ENCODE assay signal across 19 cellular contexts in genomic region chr18:78245451-78245850, GRCh38.
"Had no signal": no experiment of that assay in that cellular context is flagged by ENCODE, and none has a peak within 500 bp of the region (broad histone marks: within the 10 kb centered on the region; RNA-seq: fewer than 3 reads in every experiment).

No MANE protein-coding gene starts in this region.

- H3K27me3 ChIP-seq: gastrocnemius medialis, upper lobe of left lung, vagina had no signal

- H3K4me1 ChIP-seq: gastrocnemius medialis, tibial artery, upper lobe of left lung had no signal

- H3K27ac ChIP-seq: esophagus muscularis mucosa, gastrocnemius medialis, suprapubic skin, tibial artery, upper lobe of left lung, vagina had no signal

- DNase-seq: effector memory CD4-positive, alpha-beta T cell; gastrocnemius medialis; glutamatergic neuron; immature natural killer cell; kidney; left colon; left ventricle myocardium superior; mesendoderm; naive thymus-derived CD4-positive, alpha-beta T cell; right cardiac atrium; small intestine; stimulated activated CD4-positive, alpha-beta T cell treated with anti-CD3 and anti-CD28 coated beads, Interleukin-12 subunit alpha, Interleukin-12 subunit beta, amount 100 ng/mL, for 4 hours; stimulated activated naive CD4-positive, alpha-beta T cell treated with Interleukin-2 at 50 U/mL for 16 hours; tibial artery; upper lobe of left lung had no signal

- H3K36me3 Mint-ChIP-seq: immature natural killer cell; naive thymus-derived CD4-positive, alpha-beta T cell had no signal

- H3K9me3 ChIP-seq: esophagus muscularis mucosa, gastrocnemius medialis, suprapubic skin, tibial artery, upper lobe of left lung, vagina had no signal

- H3K9me3 Mint-ChIP-seq: immature natural killer cell had no signal

- H3K36me3 ChIP-seq: esophagus muscularis mucosa, gastrocnemius medialis, suprapubic skin, tibial artery, upper lobe of left lung, vagina had no signal

- H3K27ac Mint-ChIP-seq: immature natural killer cell; naive thymus-derived CD4-positive, alpha-beta T cell had no signal

- H3K4me3 Mint-ChIP-seq: immature natural killer cell; naive thymus-derived CD4-positive, alpha-beta T cell had no signal

- H3K4me1 Mint-ChIP-seq: immature natural killer cell had no signal

- H3K4me3 ChIP-seq: esophagus muscularis mucosa, gastrocnemius medialis, lung, suprapubic skin, tibial artery, upper lobe of left lung, vagina had no signal
